15 cellular contexts compared by ENCODE assay signal in genomic region chr12:124866195-124866882, GRCh38. TPM values are rescaled to one million over a fixed set of nuclear protein-coding genes. Genes with fewer than 3 reads are reported as not detected.
DNase-seq lines count a peak whose midpoint lies in the region; ATAC-seq and TF ChIP-seq lines count a peak whose summit lies in the region.
"Had no signal": no experiment of that assay in that cellular context is flagged by ENCODE, and none has a peak within 500 bp of the region (broad histone marks: within the 10 kb centered on the region; RNA-seq: fewer than 3 reads in every experiment).

No MANE protein-coding gene starts in this region.

- no peaks in the 10 kb centered on the region for H3K27me3 ChIP-seq in BLaER1
- no peaks in the 10 kb centered on the region for H3K27me3 ChIP-seq in trophoblast cell (ENCODE audit: insufficient read depth, low read length)

- no peak overlapping the region for H3K18ac ChIP-seq in trophoblast cell (ENCODE audit: low read length)

- H3K79me1 ChIP-seq in trophoblast cell (ENCODE audit: low read length), result peaks cover 12% of the 10 kb centered on the region

- TF ChIP-seq CTCF in HEK293 (tag by site-specific recombination; IDR thresholded peaks at IDR 0.05), result no peak
- no peak for TF ChIP-seq CTCF in VCaP (conservative IDR thresholded peaks at IDR 0.05)

- H3K9me3 ChIP-seq in BLaER1, result no peaks in the 10 kb centered on the region
- no peaks in the 10 kb centered on the region for H3K9me3 ChIP-seq in HEK293 (ENCODE audit: control insufficient read depth, insufficient read depth, low read depth, low read length)
- H3K9me3 ChIP-seq in trophoblast cell (ENCODE audit: insufficient read depth, low read depth, low read length), result no peaks in the 10 kb centered on the region

- CTCF ChIA-PET in HEK293 (lab: Yijun Ruan, JAX), result interaction anchor here (0.7 to 1.2 kb wide), 4 partner anchors 39 to 142 kb away, joined by 3 to 5 read pairs (median 4); no protein-coding TSS in a partner anchor

- H2BK12ac ChIP-seq in trophoblast cell (ENCODE audit: low read length), result peak overlapping the region; percentile 27

- DNase-seq in trophoblast cell (no peak), GM19238 (ENCODE audit: insufficient read length, low spot score) (no peak), NCI-H1930 (lab: John Stamatoyannopoulos, UW) (no peak)
- DNase-seq: C1 segment of cervical spinal cord, GOT3, HFFc6, Karpas-422, NCI-H1436, NCI-H2081 treated with DMSO at 0.1 percent for 48 hours, NCI-H524, SIG-M5 had no signal

- H3K4me1 ChIP-seq in BLaER1 (peaks cover 89% of the 10 kb centered on the region), HEK293 (ENCODE audit: control insufficient read depth, insufficient read depth, low read length) (no peaks in the 10 kb centered on the region; the same call in 1 of the 2 replicates), trophoblast cell (ENCODE audit: control insufficient read depth in 1 of 2, insufficient read depth in 2 of 2, low read length in 2 of 2) (peaks cover 6 to 15% of the 10 kb centered on the region in 2 experiments)

- no peak overlapping the region for H3K4ac ChIP-seq in trophoblast cell (ENCODE audit: low read depth, low read length)

- H4K12ac ChIP-seq in trophoblast cell (ENCODE audit: low read depth, low read length), result no peak overlapping the region

- peaks cover 8% of the 10 kb centered on the region for H3K36me3 ChIP-seq in BLaER1
- peaks cover 0 to 3% of the 10 kb centered on the region in 2 experiments; a peak in 1 of 3 replicates for H3K36me3 ChIP-seq in HEK293 (ENCODE audit: control insufficient read depth in 2 of 2, insufficient read depth in 1 of 2, low read length in 2 of 2)
- H3K36me3 ChIP-seq in trophoblast cell (ENCODE audit: control insufficient read depth in 1 of 2, insufficient read depth in 2 of 2, low read length in 2 of 2), result no peaks in the 10 kb centered on the region

- peaks cover 21% of the 10 kb centered on the region for H4K20me1 ChIP-seq in BLaER1

- POLR2A ChIA-PET in HEK293 (lab: Yijun Ruan, JAX), result no interaction called here

- peak overlapping the region; percentile 92 for H3K27ac ChIP-seq in BLaER1
- H3K27ac ChIP-seq in HEK293 (ENCODE audit: extremely low read depth, low read depth, low read length), result no peak overlapping the region
- H3K27ac ChIP-seq in VCaP, result peak overlapping the region; percentile 74
- H3K27ac ChIP-seq in trophoblast cell (ENCODE audit: low read depth, low read length), result no peak overlapping the region

- no peak overlapping the region for H2AK5ac ChIP-seq in trophoblast cell (ENCODE audit: low read length)

- no peak overlapping the region for H2BK120ac ChIP-seq in trophoblast cell (ENCODE audit: insufficient read depth, low read length, poor library complexity)

- peaks cover 8% of the 10 kb centered on the region for H3K79me2 ChIP-seq in trophoblast cell (ENCODE audit: control insufficient read depth, insufficient read depth, low read length, poor library complexity)

- no peak overlapping the region for H4K8ac ChIP-seq in trophoblast cell (ENCODE audit: low read depth, low read length)

- no CpG with 5 or more reads among the region's 10 CpGs for WGBS in trophoblast cell (ENCODE audit: extremely low coverage, insufficient coverage, insufficient read length)

- no peak overlapping the region for H2AFZ ChIP-seq in trophoblast cell (ENCODE audit: insufficient read depth, low read length, poor library complexity)

- ATAC-seq in GM18517 (IDR thresholded peaks at IDR 0.05; ENCODE audit: unreplicated experiment), result no peak

- H3K14ac ChIP-seq in trophoblast cell (ENCODE audit: low read length), result no peak overlapping the region

- peak overlapping the region; percentile 35; the same call in 1 of the 2 replicates for H3K9ac ChIP-seq in BLaER1
- H3K9ac ChIP-seq in trophoblast cell (ENCODE audit: low read length), result no peak overlapping the region

- H3K4me2 ChIP-seq in BLaER1 (peak overlapping the region; percentile 92), trophoblast cell (ENCODE audit: low read length) (no peak overlapping the region)

- no peak overlapping the region for H4K91ac ChIP-seq in trophoblast cell (ENCODE audit: low read depth, low read length)

- no peak overlapping the region for H3K23ac ChIP-seq in trophoblast cell (ENCODE audit: low read length)

- H3K4me3 ChIP-seq in BLaER1, result no peak overlapping the region
- no peak overlapping the region for H3K4me3 ChIP-seq in HEK293 (ENCODE audit: low read depth, low read length)
- no peak overlapping the region for H3K4me3 ChIP-seq in trophoblast cell (ENCODE audit: low read depth, low read length)

- H2BK5ac ChIP-seq in trophoblast cell (ENCODE audit: low read depth, low read length, poor library complexity), result no peak overlapping the region

TF ChIP-seq in HEK293, 187 proteins besides CTCF, POLR2A, EP300 and RAD21:
- TF ChIP-seq ZNF677 (tag by site-specific recombination; IDR thresholded peaks at IDR 0.05) (peak; percentile 58; the same call in 1 of the 2 replicates), GLIS2 (tag by site-specific recombination; IDR thresholded peaks at IDR 0.05) (no peak), ZNF16 (tag by site-specific recombination; IDR thresholded peaks at IDR 0.05; ENCODE audit: low read depth) (peak; percentile 53; the same call in 1 of the 2 replicates)

RNA-seq across cellular contexts. Expression of gene SCARB1, which starts 2.7 kb away (rescaled TPM):
- 102 and 105 TPM in 2 replicates for polyA plus RNA-seq in trophoblast cell (2013)

RNA-seq across cellular contexts. Expression of gene UBC, which starts 48.1 kb away (rescaled TPM):
- polyA plus RNA-seq in trophoblast cell (2013), result 1,300 and 1,363 TPM in 2 replicates

Comparison
In these comparisons a context has a peak if more than half of its experiments do, and no peak if none do; other contexts are left out.
1. H3K27ac ChIP-seq: peak in BLaER1 (single experiment) and VCaP (single experiment); none in HEK293 (single experiment) and trophoblast cell (single experiment).